In the genomic region with DNA sequence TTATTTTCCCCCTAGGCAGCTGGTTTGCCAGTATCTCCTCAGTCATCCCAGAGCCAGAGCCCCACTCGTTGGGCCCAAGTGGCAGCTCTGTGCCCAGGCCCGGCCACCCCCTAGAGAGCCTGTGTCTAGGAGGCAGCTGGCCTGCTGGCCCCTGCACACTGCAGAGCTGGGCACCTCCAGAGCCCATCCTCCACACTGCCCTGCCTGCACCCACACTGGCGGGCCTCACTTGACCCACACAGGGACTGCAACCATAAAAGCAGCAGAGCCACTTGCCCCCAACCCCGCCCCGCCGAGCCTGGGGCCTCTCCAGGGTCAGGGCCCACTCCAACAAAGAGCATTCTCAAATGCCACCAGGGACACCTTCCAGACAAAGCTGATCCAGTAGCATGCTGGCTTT, we compare ENCODE assay signal across 28 cellular contexts. TPM values are rescaled to one million over a fixed set of nuclear protein-coding genes. Genes with fewer than 3 reads are reported as not detected.
DNase-seq lines count a peak whose midpoint lies in the region; ATAC-seq, FAIRE-seq and TF ChIP-seq lines count a peak whose summit lies in the region.
"Had no signal": no experiment of that assay in that cellular context is flagged by ENCODE, and none has a peak within 500 bp of the region (broad histone marks: within the 10 kb centered on the region; RNA-seq: fewer than 3 reads in every experiment).

No MANE protein-coding gene starts in this region.

- H3K4me1 ChIP-seq in OCI-LY7 (ENCODE audit: insufficient read depth, low read length, poor library complexity, severe bottlenecking) (peaks cover 96% of the 10 kb centered on the region), HepG2 (ENCODE audit: insufficient read depth, low read length) (peaks cover 64% of the 10 kb centered on the region)

- H3K27me3 ChIP-seq in HepG2 (ENCODE audit: control insufficient read depth in 1 of 2, insufficient read depth in 2 of 2, low read length in 2 of 2) = no peaks in the 10 kb centered on the region

- no peak for FAIRE-seq in HepG2 (lab: Jason Lieb, UNC)
- FAIRE-seq: D721Med, G401.6, GM12878 had no signal

- no peaks in the 10 kb centered on the region for H3K36me3 ChIP-seq in OCI-LY7 (ENCODE audit: insufficient read depth, low read length)
- no peaks in the 10 kb centered on the region for H3K36me3 ChIP-seq in HepG2 (replicated peaks in 1 of 2; ENCODE audit: control insufficient read depth in 1 of 2, insufficient read depth in 2 of 2, low read length in 2 of 2)
- H3K36me3 ChIP-seq: BLaER1 had no signal

- intact Hi-C loops in Calu3 (cut with micrococcal nuclease; ENCODE audit: unreplicated experiment) = no loop called here
- intact Hi-C loops in OCI-LY7 (cut with micrococcal nuclease; ENCODE audit: unreplicated experiment) = loop anchor here (5.0 kb wide), 1 partner anchor 181 kb away; no protein-coding TSS in a partner anchor
- intact Hi-C loops in activated T-helper 2 cell treated with anti-CD3 and anti-CD28 coated beads, Interferon-gamma antibody, Interleukin-2, Interleukin-4, amounts not matched to agents 10 μg/mL and 5 μg/mL and 100 μg/mL, durations not matched to agents 14 hours and 24 hours and 36 hours (cut with micrococcal nuclease) = no loop called here
- intact Hi-C loops in HepG2 (cut with micrococcal nuclease; ENCODE audit: unreplicated experiment) = loop anchor here (2.0 kb wide), 1 partner anchor 24 kb away; a partner anchor contains a TSS
- intact Hi-C loops in posterior vena cava (cut with DNase I) = no loop called here

- H3K27ac ChIP-seq in OCI-LY7 (ENCODE audit: low read depth, low read length, poor library complexity, severe bottlenecking) (peak overlapping the region; percentile 100), HepG2 (ENCODE audit: extremely low read length, insufficient read depth, low read length) (peak overlapping the region; percentile 83)
- H3K27ac ChIP-seq: BLaER1, HL-60 had no signal

- TF ChIP-seq RAD21 in HepG2 (CRISPR knock-in tag; IDR thresholded peaks at IDR 0.05) = no peak

- H3K4me3 ChIP-seq in OCI-LY7 (ENCODE audit: low read depth, low read length, poor library complexity, severe bottlenecking) = peak overlapping the region; percentile 30
- no peak overlapping the region for H3K4me3 ChIP-seq in HepG2 (replicated peaks in 1 of 3; ENCODE audit: insufficient read depth in 1 of 3, low read depth in 2 of 3, low read length in 3 of 3)
- H3K4me3 ChIP-seq: BLaER1, GM12878 had no signal

- peaks cover 33% of the 10 kb centered on the region for H3K4me1 Mint-ChIP-seq in Calu3 (ENCODE audit: low read depth, unreplicated experiment)
- peaks cover 36% of the 10 kb centered on the region for H3K4me1 Mint-ChIP-seq in activated T-helper 2 cell treated with anti-CD3 and anti-CD28 coated beads, Interferon-gamma antibody, Interleukin-2, Interleukin-4, amounts not matched to agents 10 μg/mL and 5 μg/mL and 100 μg/mL, durations not matched to agents 14 hours and 24 hours and 36 hours (ENCODE audit: low read depth)

- no peaks in the 10 kb centered on the region for H3K27me3 Mint-ChIP-seq in Calu3 (ENCODE audit: unreplicated experiment)
- peaks cover 3% of the 10 kb centered on the region for H3K27me3 Mint-ChIP-seq in activated T-helper 2 cell treated with anti-CD3 and anti-CD28 coated beads, Interferon-gamma antibody, Interleukin-2, Interleukin-4, amounts not matched to agents 10 μg/mL and 5 μg/mL and 100 μg/mL, durations not matched to agents 14 hours and 24 hours and 36 hours (ENCODE audit: low read depth)

- peak overlapping the region; percentile 57; the same call in 1 of the 2 replicates for H3K9ac ChIP-seq in HepG2 (ENCODE audit: insufficient read depth, low read depth, low read length)
- H3K9ac ChIP-seq: BLaER1 had no signal

- POLR2A ChIA-PET in OCI-LY7 (lab: Charles Lee) (interaction anchor here (0.6 to 9.1 kb wide), 5 partner anchors 19 to 329 kb away, joined by 3 to 142 read pairs (median 3); no protein-coding TSS in a partner anchor), HepG2 (lab: Yijun Ruan, JAX) (interaction anchor here (0.7 to 2.3 kb wide), 6 partner anchors 10 to 152 kb away, joined by 3 to 15 read pairs (median 4); a partner anchor contains a TSS)

- 75% methylated on average over 2 of the region's 6 CpGs for WGBS in HepG2 (ENCODE audit: low lambda C conversion rate)

- DNase-seq in Calu3 (no peak), OCI-LY7 (ENCODE audit: low spot score) (no peak), HepG2 (ENCODE audit: low spot score) (no peak), GM03348 (ENCODE audit: low spot score) (no peak), posterior vena cava (ENCODE audit: low spot score) (no peak), EL (no peak)
- DNase-seq in activated T-helper 2 cell treated with anti-CD3 and anti-CD28 coated beads, Interferon-gamma antibody, Interleukin-2, Interleukin-4, amounts not matched to agents 10 μg/mL and 5 μg/mL and 100 μg/mL, durations not matched to agents 14 hours and 24 hours and 36 hours (ENCODE audit: low spot score) = no peak
- DNase-seq: 8988T; CD4-positive, CD25-positive, alpha-beta regulatory T cell; Kasumi-1; MV-4-11; NCI-H1105; NCI-H146; NCI-H1930; NCI-H2107; NCI-H446; NCI-H524 treated with DMSO at 0.1 percent for 48 hours; NCI-H82; NK-92 treated with Interleukin-12 subunit alpha and Interleukin-12 subunit beta, amount 100 ng/mL, for 24 hours; SHP77 treated with DMSO at 0.1 percent for 48 hours; SW 1271 had no signal

- H3K4me2 ChIP-seq in OCI-LY7 (ENCODE audit: low read length) (peak overlapping the region; percentile 93), HepG2 (ENCODE audit: low read depth, low read length) (peak overlapping the region; percentile 88)
- H3K4me2 ChIP-seq: BLaER1 had no signal

- peaks cover 20% of the 10 kb centered on the region for H3K36me3 Mint-ChIP-seq in Calu3 (ENCODE audit: insufficient read depth, unreplicated experiment)
- H3K36me3 Mint-ChIP-seq in activated T-helper 2 cell treated with anti-CD3 and anti-CD28 coated beads, Interferon-gamma antibody, Interleukin-2, Interleukin-4, amounts not matched to agents 10 μg/mL and 5 μg/mL and 100 μg/mL, durations not matched to agents 14 hours and 24 hours and 36 hours (ENCODE audit: low read depth) = no peaks in the 10 kb centered on the region
- H3K36me3 Mint-ChIP-seq: CD4-positive, CD25-positive, alpha-beta regulatory T cell had no signal

- peak overlapping the region; percentile 85 for H3K27ac Mint-ChIP-seq in Calu3 (ENCODE audit: unreplicated experiment)
- H3K27ac Mint-ChIP-seq in activated T-helper 2 cell treated with anti-CD3 and anti-CD28 coated beads, Interferon-gamma antibody, Interleukin-2, Interleukin-4, amounts not matched to agents 10 μg/mL and 5 μg/mL and 100 μg/mL, durations not matched to agents 14 hours and 24 hours and 36 hours = peak overlapping the region; percentile 33

- H4K20me1 ChIP-seq in OCI-LY7 (ENCODE audit: insufficient read depth, low read length) (no peaks in the 10 kb centered on the region), HepG2 (ENCODE audit: insufficient read depth, low read length) (no peaks in the 10 kb centered on the region)

- H3K9me2 ChIP-seq in OCI-LY7 (ENCODE audit: insufficient read depth, low read length) = no peaks in the 10 kb centered on the region

- in situ Hi-C loops in HepG2 (cut with HindIII; ENCODE audit: extremely low pct_ligation_motif_present, low pct_unique_long_range_greater_than_20kb) = no loop called here

- H2AFZ ChIP-seq in OCI-LY7 (ENCODE audit: low read length) (no peak overlapping the region; the same call in 1 of the 2 replicates), HepG2 (ENCODE audit: low read length) (no peak overlapping the region)

- H3K9me3 ChIP-seq in OCI-LY7 (ENCODE audit: low read length) (no peaks in the 10 kb centered on the region), HepG2 (ENCODE audit: low read length) (no peaks in the 10 kb centered on the region)
- H3K9me3 ChIP-seq: BLaER1 had no signal

- H3K9me3 Mint-ChIP-seq in Calu3 (ENCODE audit: low read depth, unreplicated experiment) = no peaks in the 10 kb centered on the region
- no peaks in the 10 kb centered on the region for H3K9me3 Mint-ChIP-seq in activated T-helper 2 cell treated with anti-CD3 and anti-CD28 coated beads, Interferon-gamma antibody, Interleukin-2, Interleukin-4, amounts not matched to agents 10 μg/mL and 5 μg/mL and 100 μg/mL, durations not matched to agents 14 hours and 24 hours and 36 hours
- H3K9me3 Mint-ChIP-seq: CD4-positive, CD25-positive, alpha-beta regulatory T cell had no signal

- BruUV-seq in Calu3 (replicated peaks; lab: Mats Ljungman, UMichigan) = no TSS peak
- BruUV-seq in OCI-LY7 (replicated peaks; lab: Mats Ljungman, UMichigan) = no TSS peak
- no TSS peak for BruUV-seq in HepG2 (replicated peaks; lab: Mats Ljungman, UMichigan)

- TF ChIP-seq CTCF in Calu3 (IDR thresholded peaks at IDR 0.05; ENCODE audit: unreplicated experiment) (no peak), OCI-LY7 (conservative IDR thresholded peaks at IDR 0.05; ENCODE audit: low read length) (no peak), HepG2 (CRISPR knock-in tag; IDR thresholded peaks at IDR 0.05) (no peak)

- peak overlapping the region; percentile 58 for H3K4me3 Mint-ChIP-seq in Calu3 (ENCODE audit: low read depth, unreplicated experiment)
- H3K4me3 Mint-ChIP-seq in activated T-helper 2 cell treated with anti-CD3 and anti-CD28 coated beads, Interferon-gamma antibody, Interleukin-2, Interleukin-4, amounts not matched to agents 10 μg/mL and 5 μg/mL and 100 μg/mL, durations not matched to agents 14 hours and 24 hours and 36 hours (ENCODE audit: low read depth) = no peak overlapping the region
- H3K4me3 Mint-ChIP-seq: CD4-positive, CD25-positive, alpha-beta regulatory T cell had no signal

- no peak for ATAC-seq in HepG2
- ATAC-seq in HG02852 (IDR thresholded peaks at IDR 0.05; ENCODE audit: unreplicated experiment) = no peak
- ATAC-seq: Panc1 had no signal

- no peak for TF ChIP-seq POLR2A in HepG2 (IDR thresholded peaks at IDR 0.05; ENCODE audit: insufficient read depth in 1 of 2, low read depth in 2 of 2, low read length in 2 of 2)

- TF ChIP-seq EP300 in HepG2 (IDR thresholded peaks at IDR 0.05; ENCODE audit: low read depth in 2 of 2, low read length in 2 of 2) (no peak), HepG2 (CRISPR knock-in tag; IDR thresholded peaks at IDR 0.05; ENCODE audit: borderline replicate concordance) (no peak)

- peaks cover 57% of the 10 kb centered on the region; the same call in 1 of the 2 replicates for H3K79me2 ChIP-seq in OCI-LY7 (ENCODE audit: insufficient read depth, low read depth, low read length)
- peaks cover 11% of the 10 kb centered on the region for H3K79me2 ChIP-seq in HepG2 (ENCODE audit: insufficient read depth, low read length)

- CTCF ChIA-PET in Calu3 (lab: Charles Lee) (no interaction called here), OCI-LY7 (lab: Charles Lee; ENCODE audit: unreplicated experiment) (interaction anchor here (1.0 kb wide), 1 partner anchor 33 kb away, joined by 3 read pairs; no protein-coding TSS in a partner anchor), HepG2 (lab: Yijun Ruan, JAX; ENCODE audit: low intra/inter-chr PET ratio, low total read pairs) (interaction anchor here (1.4 kb wide), 1 partner anchor 219 kb away, joined by 3 read pairs; no protein-coding TSS in a partner anchor)

RNA-seq across cellular contexts. Expression of a gene that starts 5.4 kb away (rescaled TPM):
- total RNA-seq in Calu3 (2022) (20.7 and 21.6 TPM in 2 replicates), OCI-LY7 (2022) (90.4 and 108 TPM in 2 replicates), HepG2 (2016; rRNA removed; fragmentation: Illumina TruSeq; extraction: Trizol) (15.4 and 17.5 TPM in 2 replicates), posterior vena cava (10 to 100 TPM; 19.7 to 21.6 TPM)
- 23.2 and 25.6 TPM in 2 replicates for total RNA-seq in OCI-LY7 (2014; rRNA removed; shearing (Covaris generic))
- 15.2 and 15.5 TPM in 2 replicates for total RNA-seq in activated T-helper 2 cell treated with anti-CD3 and anti-CD28 coated beads, Interferon-gamma antibody, Interleukin-2, Interleukin-4, amounts not matched to agents 10 μg/mL and 5 μg/mL and 100 μg/mL, durations not matched to agents 14 hours and 24 hours and 36 hours
- total RNA-seq in HepG2 (2016; cell fraction: cytosol; rRNA removed; fragmentation: Illumina TruSeq; extraction: Trizol; ENCODE audit: low read depth) = 3.3 and 4.7 TPM in 2 replicates
- 15.6 and 18.5 TPM in 2 replicates for total RNA-seq in HepG2 (2016; cell fraction: insoluble cytoplasmic fraction; rRNA removed; fragmentation: Illumina TruSeq; extraction: Trizol)
- 14.1 and 16.1 TPM in 2 replicates for total RNA-seq in HepG2 (2016; cell fraction: membrane; rRNA removed; fragmentation: Illumina TruSeq; extraction: Trizol)
- total RNA-seq in HepG2 (2016; cell fraction: nucleus; rRNA removed; fragmentation: Illumina TruSeq; extraction: Trizol) = 7.1 and 7.5 TPM in 2 replicates
- polyA plus RNA-seq in HepG2 (2011; rRNA removed) = 9.3 and 12.7 TPM in 2 replicates
- 12.4 and 12.5 TPM in 2 replicates for polyA plus RNA-seq in HepG2 (2011; cell fraction: cytosol; rRNA removed)
- 7.4 and 9.5 TPM in 2 replicates for polyA plus RNA-seq in HepG2 (2011; cell fraction: nucleus; rRNA removed)
- polyA plus RNA-seq in HepG2 (2012) = 12.8 and 15.5 TPM in 2 replicates
- polyA plus RNA-seq in HepG2 (2016; cell fraction: cytosol; fragmentation: Illumina TruSeq; extraction: Trizol; ENCODE audit: low read depth) = 4.6 and 4.7 TPM in 2 replicates
- 12.6 and 16.4 TPM in 2 replicates for polyA plus RNA-seq in HepG2 (2016; cell fraction: insoluble cytoplasmic fraction; fragmentation: Illumina TruSeq; extraction: Trizol; ENCODE audit: low read depth)
- 10.4 and 12.4 TPM in 2 replicates for polyA plus RNA-seq in HepG2 (2016; cell fraction: membrane; fragmentation: Illumina TruSeq; extraction: Trizol; ENCODE audit: low read depth)
- 12.4 and 14.5 TPM in 2 replicates for polyA plus RNA-seq in HepG2 (2016; cell fraction: nucleus; fragmentation: Illumina TruSeq; extraction: Trizol; ENCODE audit: insufficient read depth, low read depth)
- polyA minus RNA-seq in HepG2 (2011; rRNA and poly(A)+ RNA removed; ENCODE audit: low replicate concordance) = 31.7 and 36.4 TPM in 2 replicates
- polyA minus RNA-seq in HepG2 (2011; cell fraction: cytosol; rRNA and poly(A)+ RNA removed) = 10.6 and 14.5 TPM in 2 replicates
- 5.5 and 7.7 TPM in 2 replicates for polyA minus RNA-seq in HepG2 (2011; cell fraction: nucleus; rRNA and poly(A)+ RNA removed)

RNA-seq across cellular contexts. Expression of a gene that starts 23.6 kb away (rescaled TPM):
- total RNA-seq in Calu3 (2022) (80.5 and 88.9 TPM in 2 replicates), OCI-LY7 (2022) (116 and 127 TPM in 2 replicates), HepG2 (2016; rRNA removed; fragmentation: Illumina TruSeq; extraction: Trizol) (55.3 and 58.9 TPM in 2 replicates), posterior vena cava (10 to 100 TPM; 57.5 to 59.6 TPM)
- 103 and 113 TPM in 2 replicates for total RNA-seq in OCI-LY7 (2014; rRNA removed; shearing (Covaris generic))
- 60.1 and 68.7 TPM in 2 replicates for total RNA-seq in activated T-helper 2 cell treated with anti-CD3 and anti-CD28 coated beads, Interferon-gamma antibody, Interleukin-2, Interleukin-4, amounts not matched to agents 10 μg/mL and 5 μg/mL and 100 μg/mL, durations not matched to agents 14 hours and 24 hours and 36 hours
- total RNA-seq in HepG2 (2016; cell fraction: cytosol; rRNA removed; fragmentation: Illumina TruSeq; extraction: Trizol; ENCODE audit: low read depth) = 67.3 and 69.4 TPM in 2 replicates
- 51.2 and 60.5 TPM in 2 replicates for total RNA-seq in HepG2 (2016; cell fraction: insoluble cytoplasmic fraction; rRNA removed; fragmentation: Illumina TruSeq; extraction: Trizol)
- 44.6 and 47.7 TPM in 2 replicates for total RNA-seq in HepG2 (2016; cell fraction: membrane; rRNA removed; fragmentation: Illumina TruSeq; extraction: Trizol)
- 95.9 and 108 TPM in 2 replicates for total RNA-seq in HepG2 (2016; cell fraction: nucleus; rRNA removed; fragmentation: Illumina TruSeq; extraction: Trizol)
- polyA plus RNA-seq in HepG2 (2011; rRNA removed) = 22.8 and 24.2 TPM in 2 replicates
- polyA plus RNA-seq in HepG2 (2011; cell fraction: cytosol; rRNA removed) = 8.9 and 13.1 TPM in 2 replicates
- polyA plus RNA-seq in HepG2 (2011; cell fraction: nucleus; rRNA removed) = 30.2 and 31.2 TPM in 2 replicates
- polyA plus RNA-seq in HepG2 (2012) = 23.3 and 26.9 TPM in 2 replicates
- 0.58 and 1.1 TPM in 2 replicates for polyA plus RNA-seq in HepG2 (2016; cell fraction: cytosol; fragmentation: Illumina TruSeq; extraction: Trizol; ENCODE audit: low read depth)
- polyA plus RNA-seq in HepG2 (2016; cell fraction: insoluble cytoplasmic fraction; fragmentation: Illumina TruSeq; extraction: Trizol; ENCODE audit: low read depth) = 26.8 and 27.2 TPM in 2 replicates
- 2.9 and 4.0 TPM in 2 replicates for polyA plus RNA-seq in HepG2 (2016; cell fraction: membrane; fragmentation: Illumina TruSeq; extraction: Trizol; ENCODE audit: low read depth)
- polyA plus RNA-seq in HepG2 (2016; cell fraction: nucleus; fragmentation: Illumina TruSeq; extraction: Trizol; ENCODE audit: insufficient read depth, low read depth) = 68.3 and 79.1 TPM in 2 replicates
- 27.6 and 45.1 TPM in 2 replicates for polyA minus RNA-seq in HepG2 (2011; rRNA and poly(A)+ RNA removed; ENCODE audit: low replicate concordance)
- 30.7 and 32.8 TPM in 2 replicates for polyA minus RNA-seq in HepG2 (2011; cell fraction: cytosol; rRNA and poly(A)+ RNA removed)
- polyA minus RNA-seq in HepG2 (2011; cell fraction: nucleus; rRNA and poly(A)+ RNA removed) = 132 and 137 TPM in 2 replicates

Comparison
In these comparisons a context has a peak if more than half of its experiments do, and no peak if none do; other contexts are left out.
1. intact Hi-C loops: an anchor here in OCI-LY7 (5.0 kb wide) and HepG2 (2.0 kb wide); none called in Calu3, activated T-helper 2 cell treated with anti-CD3 and anti-CD28 coated beads, Interferon-gamma antibody, Interleukin-2, Interleukin-4, amounts not matched to agents 10 μg/mL and 5 μg/mL and 100 μg/mL, durations not matched to agents 14 hours and 24 hours and 36 hours and posterior vena cava.